33 cellular contexts compared by ENCODE assay signal in the genomic region with DNA sequence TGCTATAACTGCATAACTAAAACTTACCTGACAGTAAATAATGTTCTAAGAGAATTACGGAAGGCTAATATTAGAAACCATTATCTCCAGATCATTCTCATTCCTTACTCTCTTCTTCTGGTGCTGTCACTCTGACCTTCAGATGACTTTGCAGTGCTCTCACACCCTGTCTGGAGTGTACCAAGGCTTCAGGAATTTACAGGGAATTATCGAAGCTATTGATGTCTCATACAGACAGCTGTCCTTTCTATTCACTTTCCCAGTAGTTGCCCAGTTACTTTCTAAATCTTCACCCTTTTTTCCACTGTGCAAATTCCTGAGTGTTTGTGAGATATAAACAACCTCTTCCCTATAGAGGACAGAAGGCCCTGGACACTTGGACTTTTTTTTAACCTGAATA.
"Had no signal": no experiment of that assay in that cellular context is flagged by ENCODE, and none has a peak within 500 bp of the region (broad histone marks: within the 10 kb centered on the region; RNA-seq: fewer than 3 reads in every experiment).

No MANE protein-coding gene starts in this region.

- H3K27me3 ChIP-seq: ascending aorta had no signal

- H3K4me3 ChIP-seq: ascending aorta, PC-9 had no signal

- FAIRE-seq: RCC 7860, TTC549 had no signal

- H3K27me3 Mint-ChIP-seq: activated CD4-positive, alpha-beta T cell treated with anti-CD3 and anti-CD28 coated beads for 36 hours; activated CD4-positive, alpha-beta T cell treated with anti-CD3 and anti-CD28 coated beads, Interleukin-2, amount 10 ng/mL, durations not matched to agents 7 days and 5 days; activated naive CD4-positive, alpha-beta T cell treated with anti-CD3 and anti-CD28 coated beads, Interleukin-2, amount 50 U/mL, for 24 hours; activated T-cell treated with anti-CD3 and anti-CD28 coated beads, Interleukin-2, amount 50 U/mL, for 24 hours had no signal

- H3K9me3 Mint-ChIP-seq: activated CD4-positive, alpha-beta T cell treated with anti-CD3 and anti-CD28 coated beads, Interleukin-2, amount 10 ng/mL, durations not matched to agents 7 days and 5 days; activated naive CD8-positive, alpha-beta T cell treated with anti-CD3 and anti-CD28 coated beads, Interleukin-2, amount 10 ng/mL, durations not matched to agents 7 days and 5 days; activated T-cell treated with anti-CD3 and anti-CD28 coated beads, Interleukin-2, amount 50 U/mL, for 24 hours; activated T-helper 2 cell treated with anti-CD3 and anti-CD28 coated beads, Interferon-gamma antibody, Interleukin-2, Interleukin-4, amounts not matched to agents 10 μg/mL and 5 μg/mL and 100 μg/mL, durations not matched to agents 14 hours and 24 hours and 36 hours; T-helper 1 cell treated with Interleukin-12 subunit alpha and Interleukin-12 subunit beta and Interleukin-4 antibody, amounts not matched to agents 30 μg/mL and 1 μg/mL, for 36 hours; T-helper 2 cell treated with Interferon-gamma antibody and Interleukin-4, amounts not matched to agents 5 μg/mL and 100 μg/mL, for 36 hours had no signal

- H3K27ac Mint-ChIP-seq: activated CD4-positive, alpha-beta T cell treated with anti-CD3 and anti-CD28 coated beads for 36 hours; activated CD4-positive, alpha-beta T cell treated with anti-CD3 and anti-CD28 coated beads, Interleukin-2, amount 10 ng/mL, durations not matched to agents 7 days and 5 days; activated CD8-positive, alpha-beta T cell treated with anti-CD3 and anti-CD28 coated beads, Interleukin-2, amount 10 ng/mL, durations not matched to agents 7 days and 5 days; activated naive CD4-positive, alpha-beta T cell treated with anti-CD3 and anti-CD28 coated beads, Interleukin-2, amount 50 U/mL, for 24 hours; activated naive CD8-positive, alpha-beta T cell treated with anti-CD3 and anti-CD28 coated beads, Interleukin-2, amount 10 ng/mL, durations not matched to agents 7 days and 5 days; activated T-cell treated with anti-CD3 and anti-CD28 coated beads, Interleukin-2, amount 50 U/mL, for 24 hours; activated T-helper 2 cell treated with anti-CD3 and anti-CD28 coated beads, Interferon-gamma antibody, Interleukin-2, Interleukin-4, amounts not matched to agents 10 μg/mL and 5 μg/mL and 100 μg/mL, durations not matched to agents 14 hours and 24 hours and 36 hours; T-helper 1 cell treated with Interleukin-12 subunit alpha and Interleukin-12 subunit beta and Interleukin-4 antibody, amounts not matched to agents 30 μg/mL and 1 μg/mL, for 36 hours; T-helper 2 cell treated with Interferon-gamma antibody and Interleukin-4, amounts not matched to agents 5 μg/mL and 100 μg/mL, for 36 hours had no signal

- H2AFZ ChIP-seq: PC-9 had no signal

- H3K4me1 Mint-ChIP-seq: activated CD4-positive, alpha-beta T cell treated with anti-CD3 and anti-CD28 coated beads for 36 hours; activated CD4-positive, alpha-beta T cell treated with anti-CD3 and anti-CD28 coated beads, Interleukin-2, amount 10 ng/mL, durations not matched to agents 7 days and 5 days; activated naive CD4-positive, alpha-beta T cell treated with anti-CD3 and anti-CD28 coated beads, Interleukin-2, amount 50 U/mL, for 24 hours; activated naive CD8-positive, alpha-beta T cell treated with anti-CD3 and anti-CD28 coated beads, Interleukin-2, amount 10 ng/mL, durations not matched to agents 7 days and 5 days had no signal

- H3K36me3 Mint-ChIP-seq: activated naive CD4-positive, alpha-beta T cell treated with anti-CD3 and anti-CD28 coated beads, Interleukin-2, amount 50 U/mL, for 24 hours; activated naive CD8-positive, alpha-beta T cell treated with anti-CD3 and anti-CD28 coated beads, Interleukin-2, amount 10 ng/mL, durations not matched to agents 7 days and 5 days had no signal

- H3K36me3 ChIP-seq: ascending aorta had no signal

- H3K4me3 Mint-ChIP-seq: activated CD4-positive, alpha-beta T cell treated with anti-CD3 and anti-CD28 coated beads for 36 hours; activated CD4-positive, alpha-beta T cell treated with anti-CD3 and anti-CD28 coated beads, Interleukin-2, amount 10 ng/mL, durations not matched to agents 7 days and 5 days; activated CD8-positive, alpha-beta T cell treated with anti-CD3 and anti-CD28 coated beads, Interleukin-2, amount 10 ng/mL, durations not matched to agents 7 days and 5 days; activated naive CD4-positive, alpha-beta T cell treated with anti-CD3 and anti-CD28 coated beads, Interleukin-2, amount 50 U/mL, for 24 hours; activated naive CD8-positive, alpha-beta T cell treated with anti-CD3 and anti-CD28 coated beads, Interleukin-2, amount 10 ng/mL, durations not matched to agents 7 days and 5 days; activated T-cell treated with anti-CD3 and anti-CD28 coated beads, Interleukin-2, amount 50 U/mL, for 24 hours; T-helper 1 cell treated with Interleukin-12 subunit alpha and Interleukin-12 subunit beta and Interleukin-4 antibody, amounts not matched to agents 30 μg/mL and 1 μg/mL, for 36 hours; T-helper 2 cell treated with Interferon-gamma antibody and Interleukin-4, amounts not matched to agents 5 μg/mL and 100 μg/mL, for 36 hours had no signal

- H3K27ac ChIP-seq: ascending aorta, PC-9, RWPE1 had no signal

- H3K9me3 ChIP-seq: ascending aorta had no signal

- H3K4me2 ChIP-seq: PC-9 had no signal

- H3K4me1 ChIP-seq: ascending aorta had no signal

- DNase-seq: activated CD4-positive, alpha-beta T cell treated with anti-CD3 and anti-CD28 coated beads for 36 hours; activated CD4-positive, alpha-beta T cell treated with anti-CD3 and anti-CD28 coated beads, Interleukin-2, amount 10 ng/mL, durations not matched to agents 7 days and 5 days; activated CD4-positive, alpha-beta T cell treated with anti-CD3 and anti-CD28 coated beads, Interleukin-2, amount 50 U/mL, for 48 hours; activated CD8-positive, alpha-beta T cell treated with anti-CD3 and anti-CD28 coated beads, Interleukin-2, amount 10 ng/mL, durations not matched to agents 7 days and 5 days; activated gamma-delta T cell; activated naive CD4-positive, alpha-beta T cell treated with Interleukin-2 at 50 U/mL for 16 hours; activated naive CD8-positive, alpha-beta T cell treated with anti-CD3 and anti-CD28 coated beads, Interleukin-2, amount 10 ng/mL, durations not matched to agents 7 days and 5 days; activated T-cell treated with anti-CD3 and anti-CD28 coated beads, Interleukin-2, amount 50 U/mL, for 24 hours; amygdala; Kasumi-1; KG1; MM.1S; MV-4-11; NCI-H1092 treated with DMSO at 0.1 percent for 48 hours; NCI-H1417; NCI-H146; NCI-H187; NCI-H2029 treated with DMSO at 0.1 percent for 48 hours; NCI-H2107; NCI-H2171; NCI-H510A; NCI-H526; NCI-H748 treated with DMSO at 0.1 percent for 48 hours; PC-9; SIG-M5 had no signal
